1 cellular context compared by ENCODE assay signal in the genomic region with DNA sequence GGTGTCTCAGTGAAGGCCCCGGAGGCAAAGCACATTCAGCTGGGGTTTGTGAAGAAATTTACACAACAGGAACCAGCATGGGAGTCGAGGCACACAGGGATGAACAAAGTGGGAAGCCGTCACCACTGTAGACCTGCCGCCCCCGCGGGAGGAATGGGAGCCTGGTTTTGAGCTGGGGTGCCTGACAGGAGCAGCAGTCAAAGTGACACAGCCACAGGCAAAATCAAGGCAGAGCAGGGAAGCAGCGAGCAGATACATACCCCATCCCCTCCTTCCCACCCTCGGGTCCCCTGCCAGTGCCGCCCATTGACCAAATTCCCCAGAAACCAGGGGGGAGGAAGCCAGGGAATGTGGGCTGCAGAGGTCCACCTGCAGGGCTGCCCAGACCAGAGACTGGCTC.
A peak's percentile ranks its signal among the peaks of the same experiment; 100 is the strongest.
TF ChIP-seq lines count a peak whose summit lies in the region.

No MANE protein-coding gene starts in this region.

TF ChIP-seq in A549, 52 proteins besides CTCF, POLR2A, EP300 and RAD21:
- no peak for TF ChIP-seq FOXS1 (CRISPR knock-in tag; IDR thresholded peaks at IDR 0.05)
- TF ChIP-seq, protein P1, sequence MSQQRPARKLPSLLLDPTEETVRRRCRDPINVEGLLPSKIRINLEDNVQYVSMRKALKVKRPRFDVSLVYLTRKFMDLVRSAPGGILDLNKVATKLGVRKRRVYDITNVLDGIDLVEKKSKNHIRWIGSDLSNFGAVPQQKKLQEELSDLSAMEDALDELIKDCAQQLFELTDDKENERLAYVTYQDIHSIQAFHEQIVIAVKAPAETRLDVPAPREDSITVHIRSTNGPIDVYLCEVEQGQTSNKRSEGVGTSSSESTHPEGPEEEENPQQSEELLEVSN (IDR thresholded peaks at IDR 0.05; ENCODE audit: borderline replicate concordance, low read depth) = 0 out of 2 replicates have a peak, but pooled peaks have one; percentile 24
- no peak for TF ChIP-seq TP53 (CRISPR knock-in tag; IDR thresholded peaks at IDR 0.05)
- no peak for TF ChIP-seq MYC (IDR thresholded peaks at IDR 0.05; ENCODE audit: borderline replicate concordance, low read length)
